Comparison of ENCODE assay signal across 1 cellular context in the genomic region with DNA sequence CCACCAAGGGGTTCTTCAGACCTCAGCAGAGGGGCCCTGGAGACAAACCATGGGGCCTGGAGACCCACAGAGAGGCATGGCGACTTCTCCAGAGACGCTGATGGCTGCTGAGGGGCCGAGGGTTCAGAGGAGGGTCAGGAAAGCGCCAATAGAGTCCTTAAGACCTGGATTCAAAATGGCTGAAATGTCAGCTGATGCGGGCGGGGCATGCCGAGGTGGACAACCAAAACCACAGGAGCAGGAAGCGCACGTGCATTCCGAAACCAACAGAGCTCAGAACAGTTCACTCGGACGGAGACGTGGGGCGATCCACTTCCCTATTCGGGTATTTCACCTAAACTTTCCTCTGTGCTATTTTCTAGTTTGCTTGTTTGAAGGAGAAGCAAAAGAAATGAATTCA.
A peak's percentile ranks its signal among the peaks of the same experiment; 100 is the strongest.
TF ChIP-seq lines count a peak whose summit lies in the region.

No MANE protein-coding gene starts in this region.

TF ChIP-seq in K562, 482 proteins besides CTCF, POLR2A, EP300 and RAD21 (continued from another document and continues in another):
- TF ChIP-seq, protein P1, sequence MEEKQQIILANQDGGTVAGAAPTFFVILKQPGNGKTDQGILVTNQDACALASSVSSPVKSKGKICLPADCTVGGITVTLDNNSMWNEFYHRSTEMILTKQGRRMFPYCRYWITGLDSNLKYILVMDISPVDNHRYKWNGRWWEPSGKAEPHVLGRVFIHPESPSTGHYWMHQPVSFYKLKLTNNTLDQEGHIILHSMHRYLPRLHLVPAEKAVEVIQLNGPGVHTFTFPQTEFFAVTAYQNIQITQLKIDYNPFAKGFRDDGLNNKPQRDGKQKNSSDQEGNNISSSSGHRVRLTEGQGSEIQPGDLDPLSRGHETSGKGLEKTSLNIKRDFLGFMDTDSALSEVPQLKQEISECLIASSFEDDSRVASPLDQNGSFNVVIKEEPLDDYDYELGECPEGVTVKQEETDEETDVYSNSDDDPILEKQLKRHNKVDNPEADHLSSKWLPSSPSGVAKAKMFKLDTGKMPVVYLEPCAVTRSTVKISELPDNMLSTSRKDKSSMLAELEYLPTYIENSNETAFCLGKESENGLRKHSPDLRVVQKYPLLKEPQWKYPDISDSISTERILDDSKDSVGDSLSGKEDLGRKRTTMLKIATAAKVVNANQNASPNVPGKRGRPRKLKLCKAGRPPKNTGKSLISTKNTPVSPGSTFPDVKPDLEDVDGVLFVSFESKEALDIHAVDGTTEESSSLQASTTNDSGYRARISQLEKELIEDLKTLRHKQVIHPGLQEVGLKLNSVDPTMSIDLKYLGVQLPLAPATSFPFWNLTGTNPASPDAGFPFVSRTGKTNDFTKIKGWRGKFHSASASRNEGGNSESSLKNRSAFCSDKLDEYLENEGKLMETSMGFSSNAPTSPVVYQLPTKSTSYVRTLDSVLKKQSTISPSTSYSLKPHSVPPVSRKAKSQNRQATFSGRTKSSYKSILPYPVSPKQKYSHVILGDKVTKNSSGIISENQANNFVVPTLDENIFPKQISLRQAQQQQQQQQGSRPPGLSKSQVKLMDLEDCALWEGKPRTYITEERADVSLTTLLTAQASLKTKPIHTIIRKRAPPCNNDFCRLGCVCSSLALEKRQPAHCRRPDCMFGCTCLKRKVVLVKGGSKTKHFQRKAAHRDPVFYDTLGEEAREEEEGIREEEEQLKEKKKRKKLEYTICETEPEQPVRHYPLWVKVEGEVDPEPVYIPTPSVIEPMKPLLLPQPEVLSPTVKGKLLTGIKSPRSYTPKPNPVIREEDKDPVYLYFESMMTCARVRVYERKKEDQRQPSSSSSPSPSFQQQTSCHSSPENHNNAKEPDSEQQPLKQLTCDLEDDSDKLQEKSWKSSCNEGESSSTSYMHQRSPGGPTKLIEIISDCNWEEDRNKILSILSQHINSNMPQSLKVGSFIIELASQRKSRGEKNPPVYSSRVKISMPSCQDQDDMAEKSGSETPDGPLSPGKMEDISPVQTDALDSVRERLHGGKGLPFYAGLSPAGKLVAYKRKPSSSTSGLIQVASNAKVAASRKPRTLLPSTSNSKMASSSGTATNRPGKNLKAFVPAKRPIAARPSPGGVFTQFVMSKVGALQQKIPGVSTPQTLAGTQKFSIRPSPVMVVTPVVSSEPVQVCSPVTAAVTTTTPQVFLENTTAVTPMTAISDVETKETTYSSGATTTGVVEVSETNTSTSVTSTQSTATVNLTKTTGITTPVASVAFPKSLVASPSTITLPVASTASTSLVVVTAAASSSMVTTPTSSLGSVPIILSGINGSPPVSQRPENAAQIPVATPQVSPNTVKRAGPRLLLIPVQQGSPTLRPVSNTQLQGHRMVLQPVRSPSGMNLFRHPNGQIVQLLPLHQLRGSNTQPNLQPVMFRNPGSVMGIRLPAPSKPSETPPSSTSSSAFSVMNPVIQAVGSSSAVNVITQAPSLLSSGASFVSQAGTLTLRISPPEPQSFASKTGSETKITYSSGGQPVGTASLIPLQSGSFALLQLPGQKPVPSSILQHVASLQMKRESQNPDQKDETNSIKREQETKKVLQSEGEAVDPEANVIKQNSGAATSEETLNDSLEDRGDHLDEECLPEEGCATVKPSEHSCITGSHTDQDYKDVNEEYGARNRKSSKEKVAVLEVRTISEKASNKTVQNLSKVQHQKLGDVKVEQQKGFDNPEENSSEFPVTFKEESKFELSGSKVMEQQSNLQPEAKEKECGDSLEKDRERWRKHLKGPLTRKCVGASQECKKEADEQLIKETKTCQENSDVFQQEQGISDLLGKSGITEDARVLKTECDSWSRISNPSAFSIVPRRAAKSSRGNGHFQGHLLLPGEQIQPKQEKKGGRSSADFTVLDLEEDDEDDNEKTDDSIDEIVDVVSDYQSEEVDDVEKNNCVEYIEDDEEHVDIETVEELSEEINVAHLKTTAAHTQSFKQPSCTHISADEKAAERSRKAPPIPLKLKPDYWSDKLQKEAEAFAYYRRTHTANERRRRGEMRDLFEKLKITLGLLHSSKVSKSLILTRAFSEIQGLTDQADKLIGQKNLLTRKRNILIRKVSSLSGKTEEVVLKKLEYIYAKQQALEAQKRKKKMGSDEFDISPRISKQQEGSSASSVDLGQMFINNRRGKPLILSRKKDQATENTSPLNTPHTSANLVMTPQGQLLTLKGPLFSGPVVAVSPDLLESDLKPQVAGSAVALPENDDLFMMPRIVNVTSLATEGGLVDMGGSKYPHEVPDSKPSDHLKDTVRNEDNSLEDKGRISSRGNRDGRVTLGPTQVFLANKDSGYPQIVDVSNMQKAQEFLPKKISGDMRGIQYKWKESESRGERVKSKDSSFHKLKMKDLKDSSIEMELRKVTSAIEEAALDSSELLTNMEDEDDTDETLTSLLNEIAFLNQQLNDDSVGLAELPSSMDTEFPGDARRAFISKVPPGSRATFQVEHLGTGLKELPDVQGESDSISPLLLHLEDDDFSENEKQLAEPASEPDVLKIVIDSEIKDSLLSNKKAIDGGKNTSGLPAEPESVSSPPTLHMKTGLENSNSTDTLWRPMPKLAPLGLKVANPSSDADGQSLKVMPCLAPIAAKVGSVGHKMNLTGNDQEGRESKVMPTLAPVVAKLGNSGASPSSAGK (IDR thresholded peaks at IDR 0.05) = peak; percentile 36
- TF ChIP-seq BHLHE40 (IDR thresholded peaks at IDR 0.05; ENCODE audit: low read length) (peak; percentile 80), FOSL1 (tag; conservative IDR thresholded peaks at IDR 0.05) (no peak), FOXP1 (CRISPR knock-in tag; IDR thresholded peaks at IDR 0.05) (no peak), SP1 (CRISPR knock-in tag; IDR thresholded peaks at IDR 0.05) (no peak), ZFX (CRISPR knock-in tag; IDR thresholded peaks at IDR 0.05) (no peak), ZNF589 (CRISPR knock-in tag; IDR thresholded peaks at IDR 0.05; ENCODE audit: low read depth) (0 out of 2 replicates have a peak, but pooled peaks have one; percentile 53), MAFK (IDR thresholded peaks at IDR 0.05; ENCODE audit: low read length) (no peak), STAT5B (CRISPR knock-in tag; IDR thresholded peaks at IDR 0.05) (no peak), SLC30A9 (CRISPR knock-in tag; IDR thresholded peaks at IDR 0.05) (no peak), MEIS2 (IDR thresholded peaks at IDR 0.05; ENCODE audit: partially characterized antibody) (no peak), ZKSCAN8 (CRISPR knock-in tag; IDR thresholded peaks at IDR 0.05) (no peak), PHF8 (IDR thresholded peaks at IDR 0.05; ENCODE audit: borderline replicate concordance, low read length) (no peak), L3MBTL2 (IDR thresholded peaks at IDR 0.05) (peak; percentile 76), ESRRA (IDR thresholded peaks at IDR 0.05; ENCODE audit: borderline replicate concordance, low read depth) (peak; percentile 33; the same call in 1 of the 2 replicates), ZNF174 (CRISPR knock-in tag; IDR thresholded peaks at IDR 0.05) (no peak), TAL1 (IDR thresholded peaks at IDR 0.05) (no peak), FUS (optimal IDR thresholded peaks at IDR 0.05; ENCODE audit: low read depth, low read length) (no peak), TGIF2 (CRISPR knock-in tag; IDR thresholded peaks at IDR 0.05) (no peak), SIN3A (IDR thresholded peaks at IDR 0.05; ENCODE audit: borderline replicate concordance in 2 of 2, control insufficient read depth in 1 of 2, low read depth in 2 of 2, low read length in 2 of 2) (no peak), SPI1 (IDR thresholded peaks at IDR 0.05; ENCODE audit: borderline replicate concordance, low read depth, low read length) (peak; percentile 52; the same call in 1 of the 2 replicates), SRSF1 (IDR thresholded peaks at IDR 0.05; ENCODE audit: low read depth, low read length) (no peak), CHD1 (IDR thresholded peaks at IDR 0.05; ENCODE audit: low read length) (no peak), PCBP2 (IDR thresholded peaks at IDR 0.05; ENCODE audit: low read depth, low read length, poor library complexity, severe bottlenecking) (no peak), ZNF431 (CRISPR knock-in tag; IDR thresholded peaks at IDR 0.05) (no peak)
- TF ChIP-seq, protein P2, sequence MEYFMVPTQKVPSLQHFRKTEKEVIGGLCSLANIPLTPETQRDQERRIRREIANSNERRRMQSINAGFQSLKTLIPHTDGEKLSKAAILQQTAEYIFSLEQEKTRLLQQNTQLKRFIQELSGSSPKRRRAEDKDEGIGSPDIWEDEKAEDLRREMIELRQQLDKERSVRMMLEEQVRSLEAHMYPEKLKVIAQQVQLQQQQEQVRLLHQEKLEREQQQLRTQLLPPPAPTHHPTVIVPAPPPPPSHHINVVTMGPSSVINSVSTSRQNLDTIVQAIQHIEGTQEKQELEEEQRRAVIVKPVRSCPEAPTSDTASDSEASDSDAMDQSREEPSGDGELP (CRISPR knock-in tag; IDR thresholded peaks at IDR 0.05; ENCODE audit: borderline replicate concordance) = peak; percentile 59; the same call in 1 of the 2 replicates
- TF ChIP-seq, protein P3, sequence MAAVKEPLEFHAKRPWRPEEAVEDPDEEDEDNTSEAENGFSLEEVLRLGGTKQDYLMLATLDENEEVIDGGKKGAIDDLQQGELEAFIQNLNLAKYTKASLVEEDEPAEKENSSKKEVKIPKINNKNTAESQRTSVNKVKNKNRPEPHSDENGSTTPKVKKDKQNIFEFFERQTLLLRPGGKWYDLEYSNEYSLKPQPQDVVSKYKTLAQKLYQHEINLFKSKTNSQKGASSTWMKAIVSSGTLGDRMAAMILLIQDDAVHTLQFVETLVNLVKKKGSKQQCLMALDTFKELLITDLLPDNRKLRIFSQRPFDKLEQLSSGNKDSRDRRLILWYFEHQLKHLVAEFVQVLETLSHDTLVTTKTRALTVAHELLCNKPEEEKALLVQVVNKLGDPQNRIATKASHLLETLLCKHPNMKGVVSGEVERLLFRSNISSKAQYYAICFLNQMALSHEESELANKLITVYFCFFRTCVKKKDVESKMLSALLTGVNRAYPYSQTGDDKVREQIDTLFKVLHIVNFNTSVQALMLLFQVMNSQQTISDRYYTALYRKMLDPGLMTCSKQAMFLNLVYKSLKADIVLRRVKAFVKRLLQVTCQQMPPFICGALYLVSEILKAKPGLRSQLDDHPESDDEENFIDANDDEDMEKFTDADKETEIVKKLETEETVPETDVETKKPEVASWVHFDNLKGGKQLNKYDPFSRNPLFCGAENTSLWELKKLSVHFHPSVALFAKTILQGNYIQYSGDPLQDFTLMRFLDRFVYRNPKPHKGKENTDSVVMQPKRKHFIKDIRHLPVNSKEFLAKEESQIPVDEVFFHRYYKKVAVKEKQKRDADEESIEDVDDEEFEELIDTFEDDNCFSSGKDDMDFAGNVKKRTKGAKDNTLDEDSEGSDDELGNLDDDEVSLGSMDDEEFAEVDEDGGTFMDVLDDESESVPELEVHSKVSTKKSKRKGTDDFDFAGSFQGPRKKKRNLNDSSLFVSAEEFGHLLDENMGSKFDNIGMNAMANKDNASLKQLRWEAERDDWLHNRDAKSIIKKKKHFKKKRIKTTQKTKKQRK (IDR thresholded peaks at IDR 0.05; ENCODE audit: borderline replicate concordance, low read depth, low read length) = no peak
- TF ChIP-seq, protein P4, sequence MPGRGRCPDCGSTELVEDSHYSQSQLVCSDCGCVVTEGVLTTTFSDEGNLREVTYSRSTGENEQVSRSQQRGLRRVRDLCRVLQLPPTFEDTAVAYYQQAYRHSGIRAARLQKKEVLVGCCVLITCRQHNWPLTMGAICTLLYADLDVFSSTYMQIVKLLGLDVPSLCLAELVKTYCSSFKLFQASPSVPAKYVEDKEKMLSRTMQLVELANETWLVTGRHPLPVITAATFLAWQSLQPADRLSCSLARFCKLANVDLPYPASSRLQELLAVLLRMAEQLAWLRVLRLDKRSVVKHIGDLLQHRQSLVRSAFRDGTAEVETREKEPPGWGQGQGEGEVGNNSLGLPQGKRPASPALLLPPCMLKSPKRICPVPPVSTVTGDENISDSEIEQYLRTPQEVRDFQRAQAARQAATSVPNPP (IDR thresholded peaks at IDR 0.05; ENCODE audit: borderline replicate concordance, insufficient read depth, insufficient read length) = no peak
- TF ChIP-seq, protein P5, sequence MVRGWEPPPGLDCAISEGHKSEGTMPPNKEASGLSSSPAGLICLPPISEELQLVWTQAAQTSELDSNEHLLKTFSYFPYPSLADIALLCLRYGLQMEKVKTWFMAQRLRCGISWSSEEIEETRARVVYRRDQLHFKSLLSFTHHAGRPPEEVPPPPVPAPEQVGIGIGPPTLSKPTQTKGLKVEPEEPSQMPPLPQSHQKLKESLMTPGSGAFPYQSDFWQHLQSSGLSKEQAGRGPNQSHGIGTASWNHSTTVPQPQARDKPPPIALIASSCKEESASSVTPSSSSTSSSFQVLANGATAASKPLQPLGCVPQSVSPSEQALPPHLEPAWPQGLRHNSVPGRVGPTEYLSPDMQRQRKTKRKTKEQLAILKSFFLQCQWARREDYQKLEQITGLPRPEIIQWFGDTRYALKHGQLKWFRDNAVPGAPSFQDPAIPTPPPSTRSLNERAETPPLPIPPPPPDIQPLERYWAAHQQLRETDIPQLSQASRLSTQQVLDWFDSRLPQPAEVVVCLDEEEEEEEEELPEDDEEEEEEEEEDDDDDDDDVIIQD (CRISPR knock-in tag; IDR thresholded peaks at IDR 0.05) = no peak
- TF ChIP-seq, protein P6, sequence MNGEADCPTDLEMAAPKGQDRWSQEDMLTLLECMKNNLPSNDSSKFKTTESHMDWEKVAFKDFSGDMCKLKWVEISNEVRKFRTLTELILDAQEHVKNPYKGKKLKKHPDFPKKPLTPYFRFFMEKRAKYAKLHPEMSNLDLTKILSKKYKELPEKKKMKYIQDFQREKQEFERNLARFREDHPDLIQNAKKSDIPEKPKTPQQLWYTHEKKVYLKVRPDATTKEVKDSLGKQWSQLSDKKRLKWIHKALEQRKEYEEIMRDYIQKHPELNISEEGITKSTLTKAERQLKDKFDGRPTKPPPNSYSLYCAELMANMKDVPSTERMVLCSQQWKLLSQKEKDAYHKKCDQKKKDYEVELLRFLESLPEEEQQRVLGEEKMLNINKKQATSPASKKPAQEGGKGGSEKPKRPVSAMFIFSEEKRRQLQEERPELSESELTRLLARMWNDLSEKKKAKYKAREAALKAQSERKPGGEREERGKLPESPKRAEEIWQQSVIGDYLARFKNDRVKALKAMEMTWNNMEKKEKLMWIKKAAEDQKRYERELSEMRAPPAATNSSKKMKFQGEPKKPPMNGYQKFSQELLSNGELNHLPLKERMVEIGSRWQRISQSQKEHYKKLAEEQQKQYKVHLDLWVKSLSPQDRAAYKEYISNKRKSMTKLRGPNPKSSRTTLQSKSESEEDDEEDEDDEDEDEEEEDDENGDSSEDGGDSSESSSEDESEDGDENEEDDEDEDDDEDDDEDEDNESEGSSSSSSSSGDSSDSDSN (IDR thresholded peaks at IDR 0.05; ENCODE audit: borderline replicate concordance in 1 of 2, low read depth in 2 of 2, low read length in 2 of 2) = no peak
- TF ChIP-seq, protein P7, sequence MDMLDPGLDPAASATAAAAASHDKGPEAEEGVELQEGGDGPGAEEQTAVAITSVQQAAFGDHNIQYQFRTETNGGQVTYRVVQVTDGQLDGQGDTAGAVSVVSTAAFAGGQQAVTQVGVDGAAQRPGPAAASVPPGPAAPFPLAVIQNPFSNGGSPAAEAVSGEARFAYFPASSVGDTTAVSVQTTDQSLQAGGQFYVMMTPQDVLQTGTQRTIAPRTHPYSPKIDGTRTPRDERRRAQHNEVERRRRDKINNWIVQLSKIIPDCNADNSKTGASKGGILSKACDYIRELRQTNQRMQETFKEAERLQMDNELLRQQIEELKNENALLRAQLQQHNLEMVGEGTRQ (CRISPR knock-in tag; IDR thresholded peaks at IDR 0.05) = peak; percentile 44
